In genomic region chr12:117901631-117902030, GRCh38 we compare ENCODE assay signal across 4 cellular contexts.
"Had no signal": no experiment of that assay in that cellular context is flagged by ENCODE, and none has a peak within 500 bp of the region (broad histone marks: within the 10 kb centered on the region; RNA-seq: fewer than 3 reads in every experiment).

No MANE protein-coding gene starts in this region.

- H3K4me3 Mint-ChIP-seq: GM23338, H9 had no signal

- H3K4me3 ChIP-seq: GM23338 had no signal

- H3K27ac Mint-ChIP-seq: GM23338, H9 had no signal

- DNase-seq: H9, HCEC 1CT, IMR-90 had no signal

- ATAC-seq: GM23338 had no signal

- H3K4me1 Mint-ChIP-seq: GM23338, H9 had no signal
